8 cellular contexts compared by ENCODE assay signal in genomic region chr19:46471116-46471733, GRCh38. TPM values are rescaled to one million over a fixed set of nuclear protein-coding genes. Genes with fewer than 3 reads are reported as not detected.
DNase-seq lines count a peak whose midpoint lies in the region; ATAC-seq and TF ChIP-seq lines count a peak whose summit lies in the region.

TSS of gene PNMA8A (minus strand) at chr19:46471563. CDS start at chr19:46471035, 528 bp downstream.

- peak within 1 kb of the TSS; percentile 26 for H3K27ac Mint-ChIP-seq in endodermal cell
- no peak within 1 kb of the TSS for H3K27ac Mint-ChIP-seq in activated T-helper 1 cell treated with anti-CD3 and anti-CD28 coated beads, Interleukin-12 subunit alpha, Interleukin-12 subunit beta, Interleukin-2, Interleukin-4 antibody, amounts not matched to agents 30 ng/mL and 10 ng/mL and 1 ng/mL, durations not matched to agents 14 hours and 24 hours and 36 hours

- H3K27ac ChIP-seq in endodermal cell (ENCODE audit: low read depth, low read length) = peak within 1 kb of the TSS; percentile 77
- H3K27ac ChIP-seq in mesodermal cell (ENCODE audit: low read depth, low read length, severe bottlenecking) = peak within 1 kb of the TSS; percentile 87
- H3K27ac ChIP-seq in upper lobe of left lung = peak within 1 kb of the TSS in 3 of 4 donors; percentile 12 to 59 (median 35)

- peaks cover 6% of the 10 kb centered on the region for H3K4me1 Mint-ChIP-seq in endodermal cell
- no peaks in the 10 kb centered on the region for H3K4me1 Mint-ChIP-seq in activated T-helper 1 cell treated with anti-CD3 and anti-CD28 coated beads, Interleukin-12 subunit alpha, Interleukin-12 subunit beta, Interleukin-2, Interleukin-4 antibody, amounts not matched to agents 30 ng/mL and 10 ng/mL and 1 ng/mL, durations not matched to agents 14 hours and 24 hours and 36 hours (ENCODE audit: low read depth)

- 0 to 2% methylated on average over 38 to 57 of the region's 57 CpGs for WGBS in endodermal cell (ENCODE audit: insufficient coverage in 1 of 2, insufficient read length in 1 of 2), 2 experiments
- WGBS in mesodermal cell (ENCODE audit: insufficient coverage in 2 of 2), 2 experiments = 1 to 2% methylated on average over 45 to 56 of the region's 57 CpGs
- WGBS in upper lobe of left lung, 2 donors = 46% methylated on average over 4 of the region's 57 CpGs; no CpG with 5 or more reads in 1 of the 2 donors

- H3K36me3 Mint-ChIP-seq in endodermal cell (ENCODE audit: low read depth) = peaks cover 30% of the 10 kb centered on the region
- H3K36me3 Mint-ChIP-seq in activated T-helper 1 cell treated with anti-CD3 and anti-CD28 coated beads, Interleukin-12 subunit alpha, Interleukin-12 subunit beta, Interleukin-2, Interleukin-4 antibody, amounts not matched to agents 30 ng/mL and 10 ng/mL and 1 ng/mL, durations not matched to agents 14 hours and 24 hours and 36 hours (ENCODE audit: low read depth) = no peaks in the 10 kb centered on the region

- H3K27me3 ChIP-seq in endodermal cell (ENCODE audit: control insufficient read depth, insufficient read depth, low read length, poor library complexity, severe bottlenecking) (no peaks in the 10 kb centered on the region), upper lobe of left lung (peaks cover 0 to 6% (median 3%) of the 10 kb centered on the region in 4 donors)

- H3K36me3 ChIP-seq in endodermal cell (ENCODE audit: control insufficient read depth, insufficient read depth, low read length) (peaks cover 26% of the 10 kb centered on the region), mesodermal cell (ENCODE audit: control insufficient read depth, insufficient read depth, low read length) (peaks cover 33% of the 10 kb centered on the region), upper lobe of left lung (no peaks in the 10 kb centered on the region)

- TF ChIP-seq POLR2A in upper lobe of left lung (IDR thresholded peaks at IDR 0.05) = no peak

- TF ChIP-seq EP300 in upper lobe of left lung (IDR thresholded peaks at IDR 0.05) = no peak

- H3K4me3 ChIP-seq in endodermal cell (ENCODE audit: low read length) = peak within 1 kb of the TSS; percentile 92
- peak within 1 kb of the TSS; percentile 57 for H3K4me3 ChIP-seq in mesodermal cell (ENCODE audit: extremely low read depth, insufficient read depth, low read length, poor library complexity, severe bottlenecking)
- H3K4me3 ChIP-seq in upper lobe of left lung = peak within 1 kb of the TSS in 3 of 4 donors; percentile 29 to 49 (median 46)

- peaks cover 2% of the 10 kb centered on the region for H3K27me3 Mint-ChIP-seq in endodermal cell (ENCODE audit: insufficient read depth)
- H3K27me3 Mint-ChIP-seq in activated T-helper 1 cell treated with anti-CD3 and anti-CD28 coated beads, Interleukin-12 subunit alpha, Interleukin-12 subunit beta, Interleukin-2, Interleukin-4 antibody, amounts not matched to agents 30 ng/mL and 10 ng/mL and 1 ng/mL, durations not matched to agents 14 hours and 24 hours and 36 hours (ENCODE audit: insufficient read depth) = peaks cover 36% of the 10 kb centered on the region

- TF ChIP-seq CTCF in endodermal cell (conservative IDR thresholded peaks at IDR 0.05) (peak; percentile 27), upper lobe of left lung (IDR thresholded peaks at IDR 0.05) (no peak)

- peak within 1 kb of the TSS; percentile 65 for H3K4me3 Mint-ChIP-seq in endodermal cell
- no peak within 1 kb of the TSS for H3K4me3 Mint-ChIP-seq in activated T-helper 1 cell treated with anti-CD3 and anti-CD28 coated beads, Interleukin-12 subunit alpha, Interleukin-12 subunit beta, Interleukin-2, Interleukin-4 antibody, amounts not matched to agents 30 ng/mL and 10 ng/mL and 1 ng/mL, durations not matched to agents 14 hours and 24 hours and 36 hours

- intact Hi-C loops in activated T-helper 1 cell treated with anti-CD3 and anti-CD28 coated beads, Interleukin-12 subunit alpha, Interleukin-12 subunit beta, Interleukin-2, Interleukin-4 antibody, amounts not matched to agents 30 ng/mL and 10 ng/mL and 1 ng/mL, durations not matched to agents 14 hours and 24 hours and 36 hours (cut with micrococcal nuclease) = no loop called here

- H3K9ac ChIP-seq in endodermal cell (ENCODE audit: extremely low read depth, low read length, poor library complexity, severe bottlenecking) = peak within 1 kb of the TSS; percentile 82

- no peaks in the 10 kb centered on the region for H3K9me3 ChIP-seq in endodermal cell (ENCODE audit: control insufficient read depth, low read length)
- H3K9me3 ChIP-seq in mesodermal cell (ENCODE audit: control insufficient read depth, low read length) = no peaks in the 10 kb centered on the region
- H3K9me3 ChIP-seq in upper lobe of left lung = no peaks in the 10 kb centered on the region

- H3K4me1 ChIP-seq in endodermal cell (ENCODE audit: control insufficient read depth, insufficient read depth, low read length) (peaks cover 7% of the 10 kb centered on the region), mesodermal cell (ENCODE audit: control insufficient read depth, insufficient read depth, low read length, poor library complexity, severe bottlenecking) (peaks cover 14% of the 10 kb centered on the region), upper lobe of left lung (peaks cover 8 to 14% (median 10%) of the 10 kb centered on the region in 4 donors)

- no peaks in the 10 kb centered on the region for H3K9me3 Mint-ChIP-seq in endodermal cell
- H3K9me3 Mint-ChIP-seq in activated T-helper 1 cell treated with anti-CD3 and anti-CD28 coated beads, Interleukin-12 subunit alpha, Interleukin-12 subunit beta, Interleukin-2, Interleukin-4 antibody, amounts not matched to agents 30 ng/mL and 10 ng/mL and 1 ng/mL, durations not matched to agents 14 hours and 24 hours and 36 hours = no peaks in the 10 kb centered on the region

- DNase-seq in ELR (ENCODE audit: low read depth) (peak; percentile 23), NCI-H510A treated with DMSO at 0.1 percent for 48 hours (lab: John Stamatoyannopoulos, UW) (peak; percentile 60), endodermal cell (peak; percentile 96), upper lobe of left lung (peak in 1 of 2 donors; percentile 92), GM19238 (ENCODE audit: insufficient read length, low spot score) (no peak)
- no peak for DNase-seq in activated T-helper 1 cell treated with anti-CD3 and anti-CD28 coated beads, Interleukin-12 subunit alpha, Interleukin-12 subunit beta, Interleukin-2, Interleukin-4 antibody, amounts not matched to agents 30 ng/mL and 10 ng/mL and 1 ng/mL, durations not matched to agents 14 hours and 24 hours and 36 hours (ENCODE audit: low spot score)

- ATAC-seq in upper lobe of left lung (ENCODE audit: low FRiP score in 2 of 2) (peak; percentile 63 to 91), GM21825 (IDR thresholded peaks at IDR 0.05; ENCODE audit: unreplicated experiment) (no peak)

RNA-seq across cellular contexts. Expression of gene PNMA8A, which starts in this region (rescaled TPM):
- 10 to 100 TPM; 17.3 to 32.5 TPM for total RNA-seq in endodermal cell
- polyA plus RNA-seq in endodermal cell (2013, experiment 1 of 2) = 39.7 TPM
- polyA plus RNA-seq in endodermal cell (2013, experiment 2 of 2) = 40.1 TPM
- 21.3 TPM for polyA plus RNA-seq in mesodermal cell (2013, experiment 1 of 2)
- polyA plus RNA-seq in mesodermal cell (2013, experiment 2 of 2) = 20.6 TPM
- total RNA-seq in upper lobe of left lung = 1 to 10 TPM in 5 of 6 donors, under 1 TPM in 1; 0.61 to 4.8 (median 2.2) TPM
- not detected in 2 replicates for total RNA-seq in activated T-helper 1 cell treated with anti-CD3 and anti-CD28 coated beads, Interleukin-12 subunit alpha, Interleukin-12 subunit beta, Interleukin-2, Interleukin-4 antibody, amounts not matched to agents 30 ng/mL and 10 ng/mL and 1 ng/mL, durations not matched to agents 14 hours and 24 hours and 36 hours

Comparison
In these comparisons a context has a peak if more than half of its experiments do, and no peak if none do; other contexts are left out.
1. DNase-seq: peak in ELR (single experiment), NCI-H510A treated with DMSO at 0.1 percent for 48 hours (single experiment) and endodermal cell (single experiment); none in activated T-helper 1 cell treated with anti-CD3 and anti-CD28 coated beads, Interleukin-12 subunit alpha, Interleukin-12 subunit beta, Interleukin-2, Interleukin-4 antibody, amounts not matched to agents 30 ng/mL and 10 ng/mL and 1 ng/mL, durations not matched to agents 14 hours and 24 hours and 36 hours (single experiment) and GM19238 (single experiment).
2. H3K27ac ChIP-seq: peak in every context shown above with its lines; median percentile 87 in mesodermal cell; 77 in endodermal cell; 35 in upper lobe of left lung.
3. Peak in every context shown above with its lines, with median percentiles within 50 percentile points of each other: H3K4me3 ChIP-seq.